In the genomic region with DNA sequence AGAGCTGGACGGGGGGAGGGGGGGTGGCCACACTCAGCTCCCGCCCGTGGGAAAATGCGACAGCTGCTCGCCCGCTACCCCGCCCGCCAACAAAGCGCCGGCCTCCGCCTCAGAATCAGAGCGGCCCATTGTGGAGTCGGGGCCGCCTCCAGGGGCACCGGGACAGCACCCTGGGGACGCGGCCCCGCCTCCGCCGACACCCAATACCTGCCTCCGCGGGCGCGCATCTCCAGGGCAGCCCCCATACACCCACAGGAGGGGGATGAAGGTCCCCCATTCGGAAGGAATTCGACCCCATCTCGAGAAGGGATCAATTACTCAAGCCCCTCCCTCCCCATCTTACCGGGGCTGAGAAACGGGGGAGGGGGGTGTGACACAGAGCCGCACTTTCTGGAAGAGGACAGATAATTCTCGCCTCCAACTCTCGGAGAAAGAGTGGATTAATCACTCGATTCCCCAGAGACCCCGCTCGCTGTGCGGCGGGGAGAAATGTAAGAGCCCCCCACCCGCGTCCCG, we compare ENCODE assay signal across 8 cellular contexts. TPM values are rescaled to one million over a fixed set of nuclear protein-coding genes. Genes with fewer than 3 reads are reported as not detected.
DNase-seq lines count a peak whose midpoint lies in the region; ATAC-seq and TF ChIP-seq lines count a peak whose summit lies in the region.

No MANE protein-coding gene starts in this region.

- peak overlapping the region; percentile 78 for H3K4me3 Mint-ChIP-seq in chondrocyte (ENCODE audit: unreplicated experiment)

- H3K27ac Mint-ChIP-seq in chondrocyte (ENCODE audit: unreplicated experiment): peak overlapping the region; percentile 32

- H3K36me3 Mint-ChIP-seq in chondrocyte (ENCODE audit: low read depth): no peaks in the 10 kb centered on the region

- DNase-seq in NCI-H1105 treated with DMSO at 0.1 percent for 48 hours (lab: John Stamatoyannopoulos, UW) (peak; percentile 8), NCI-H1105 (lab: John Stamatoyannopoulos, UW) (no peak), chondrocyte (ENCODE audit: low spot score) (no peak), left lobe of liver (ENCODE audit: low spot score) (peak; percentile 74), ACHN (no peak)
- peak; percentile 68 for DNase-seq in stimulated activated CD4-positive, alpha-beta T cell treated with anti-CD3 and anti-CD28 coated beads, Interleukin-4, amount 100 ng/mL, for 1 hour

- H3K9me3 Mint-ChIP-seq in chondrocyte (ENCODE audit: low read depth): no peaks in the 10 kb centered on the region

- in situ Hi-C loops in ACHN (cut with HindIII; ENCODE audit: low pct_ligation_motif_present, low pct_unique_long_range_greater_than_20kb, low sequenced_read_pairs): no loop called here

- ATAC-seq in activated CD4-positive, CD25-positive, alpha-beta regulatory T cell treated with anti-CD3 and anti-CD28 coated beads, Interleukin-2, amount 50 U/mL, for 24 hours: peak; percentile 7 to 14
- ATAC-seq in left lobe of liver: peak; percentile 19
- no peak for ATAC-seq in HG02798 (IDR thresholded peaks at IDR 0.05; ENCODE audit: poor library complexity, unreplicated experiment)

- H3K4me1 Mint-ChIP-seq in chondrocyte (ENCODE audit: low read depth): peaks cover 21% of the 10 kb centered on the region

- no peaks in the 10 kb centered on the region for H3K27me3 Mint-ChIP-seq in chondrocyte (ENCODE audit: low read depth)

- no peak for TF ChIP-seq CTCF in chondrocyte (IDR thresholded peaks at IDR 0.05)

RNA-seq across cellular contexts. Expression of a gene that starts 1.2 kb away (rescaled TPM):
- total RNA-seq in chondrocyte (11.6 to 28.7 TPM (median 27.5 TPM) in 3 replicates), left lobe of liver (31.9 TPM)

Comparison
In these comparisons a context has a peak if more than half of its experiments do, and no peak if none do; other contexts are left out.
1. DNase-seq: peak in NCI-H1105 treated with DMSO at 0.1 percent for 48 hours (single experiment), left lobe of liver (single experiment) and stimulated activated CD4-positive, alpha-beta T cell treated with anti-CD3 and anti-CD28 coated beads, Interleukin-4, amount 100 ng/mL, for 1 hour (single experiment); none in NCI-H1105 (single experiment), chondrocyte (single experiment) and ACHN (single experiment).